ENCODE assay signal across 8 cellular contexts in the genomic region with DNA sequence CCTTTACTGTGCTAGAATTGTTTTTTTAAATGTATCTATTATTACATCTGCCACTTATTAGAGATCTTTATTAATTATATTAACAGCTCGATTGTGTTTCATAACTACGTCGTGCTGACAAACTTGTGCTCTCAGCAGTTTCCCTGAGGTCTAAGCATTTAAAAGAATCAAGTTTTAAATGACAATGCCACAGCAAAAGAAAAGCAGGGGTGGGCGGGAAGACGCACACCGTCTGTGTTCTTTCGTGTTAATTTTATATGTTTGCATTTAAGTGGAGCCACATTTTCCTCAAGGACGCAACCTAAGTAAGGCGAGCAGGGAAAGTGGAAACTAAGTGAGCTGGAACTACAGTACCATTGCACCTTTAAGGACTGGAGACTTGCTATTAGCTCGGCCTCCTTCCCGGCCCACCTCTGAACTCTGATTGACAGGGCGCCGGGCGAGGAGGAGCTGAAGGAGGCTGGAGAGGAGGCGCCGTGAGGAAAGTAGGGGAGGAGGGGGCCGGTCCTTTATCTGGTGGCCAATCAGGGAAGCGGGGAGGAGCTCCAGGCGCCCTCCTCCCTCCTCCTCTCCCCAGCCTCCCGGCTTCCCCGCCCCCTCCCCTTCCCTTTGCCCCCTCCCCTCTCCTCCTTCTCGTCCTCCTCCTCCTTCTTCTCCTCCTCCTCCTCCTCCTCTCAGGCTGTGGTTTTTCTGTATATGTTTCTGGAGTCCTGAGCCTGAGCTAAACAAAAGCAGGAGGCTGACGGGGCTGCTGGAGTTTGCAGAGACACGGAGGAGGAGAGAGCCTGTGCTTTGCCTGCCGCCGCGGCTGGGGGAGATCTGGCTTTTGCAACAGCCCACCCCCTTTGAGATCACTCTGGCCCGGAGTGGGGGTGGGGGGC. TPM values are rescaled to one million over a fixed set of nuclear protein-coding genes. Genes with fewer than 3 reads are reported as not detected.
DNase-seq lines count a peak whose midpoint lies in the region; ATAC-seq, FAIRE-seq and TF ChIP-seq lines count a peak whose summit lies in the region.

A gene (plus strand): TSS at position 724 of the 881 bp plus-strand sequence.

- no peak for TF ChIP-seq RAD21 in neural cell (conservative IDR thresholded peaks at IDR 0.05)

- peak within 1 kb of the TSS; percentile 88 for H3K4me2 ChIP-seq in neural cell (ENCODE audit: low read length)

- H4K20me1 ChIP-seq in neural cell (ENCODE audit: insufficient read depth), result no peaks in the 10 kb centered on the region

- H3K79me2 ChIP-seq in neural cell (replicated peaks; ENCODE audit: insufficient read depth, low read length), result peaks cover 39% of the 10 kb centered on the region

- TF ChIP-seq EP300 in neural cell (conservative IDR thresholded peaks at IDR 0.05; ENCODE audit: poor library complexity, severe bottlenecking), result peak; percentile 18

- H3K9me2 ChIP-seq in neural cell (ENCODE audit: insufficient read depth, low read length), result no peaks in the 10 kb centered on the region

- ATAC-seq in foreskin keratinocyte, result peak; percentile 99

- H3K27ac Mint-ChIP-seq in stimulated activated naive CD8-positive, alpha-beta T cell treated with anti-CD3 and anti-CD28 coated beads, Interleukin-15, Interleukin-2, amounts not matched to agents 100 ng/mL and 50 ng/mL, for 24 hours, result no peak within 1 kb of the TSS

- TF ChIP-seq CTCF in foreskin keratinocyte (conservative IDR thresholded peaks at IDR 0.05) (no peak), neural cell (IDR thresholded peaks at IDR 0.05; ENCODE audit: poor library complexity, severe bottlenecking) (no peak)

- no peaks in the 10 kb centered on the region for H3K9me3 Mint-ChIP-seq in stimulated activated naive CD8-positive, alpha-beta T cell treated with anti-CD3 and anti-CD28 coated beads, Interleukin-15, Interleukin-2, amounts not matched to agents 100 ng/mL and 50 ng/mL, for 24 hours

- peak within 1 kb of the TSS; percentile 75 for H3K4me3 ChIP-seq in neural cell (ENCODE audit: low read length)

- H3K27ac ChIP-seq in foreskin keratinocyte (peak within 1 kb of the TSS; percentile 75), neural cell (ENCODE audit: low read length) (peak within 1 kb of the TSS; percentile 90)

- H3K4me3 Mint-ChIP-seq in stimulated activated naive CD8-positive, alpha-beta T cell treated with anti-CD3 and anti-CD28 coated beads, Interleukin-15, Interleukin-2, amounts not matched to agents 100 ng/mL and 50 ng/mL, for 24 hours, result peak within 1 kb of the TSS; percentile 65

- H3K27me3 ChIP-seq in foreskin keratinocyte, result no peaks in the 10 kb centered on the region
- no peaks in the 10 kb centered on the region for H3K27me3 ChIP-seq in neural cell (ENCODE audit: insufficient read depth, low read depth, low read length)

- peak; percentile 69; the same call in 1 of the 2 replicates for TF ChIP-seq POLR2A in H54 (IDR thresholded peaks at IDR 0.05; ENCODE audit: low read depth, low read length)

- no peaks in the 10 kb centered on the region for H3K36me3 Mint-ChIP-seq in stimulated activated naive CD8-positive, alpha-beta T cell treated with anti-CD3 and anti-CD28 coated beads, Interleukin-15, Interleukin-2, amounts not matched to agents 100 ng/mL and 50 ng/mL, for 24 hours (ENCODE audit: low read depth)

- no peaks in the 10 kb centered on the region for H3K9me3 ChIP-seq in neural cell (ENCODE audit: low read length)

- peaks cover 41% of the 10 kb centered on the region for H3K27me3 Mint-ChIP-seq in stimulated activated naive CD8-positive, alpha-beta T cell treated with anti-CD3 and anti-CD28 coated beads, Interleukin-15, Interleukin-2, amounts not matched to agents 100 ng/mL and 50 ng/mL, for 24 hours

- no peaks in the 10 kb centered on the region for H3K36me3 ChIP-seq in neural cell (ENCODE audit: insufficient read depth, low read length)

- H3F3A ChIP-seq in neural cell (ENCODE audit: insufficient read depth, low read length, poor library complexity, severe bottlenecking), result peaks cover 5% of the 10 kb centered on the region

- H3K4me1 Mint-ChIP-seq in stimulated activated naive CD8-positive, alpha-beta T cell treated with anti-CD3 and anti-CD28 coated beads, Interleukin-15, Interleukin-2, amounts not matched to agents 100 ng/mL and 50 ng/mL, for 24 hours (ENCODE audit: low read depth), result peaks cover 12% of the 10 kb centered on the region

- DNase-seq in DMS79 treated with DMSO at 0.1 percent for 48 hours (lab: John Stamatoyannopoulos, UW) (peak; percentile 99), H54 (ENCODE audit: insufficient read length, low spot score) (peak; percentile 77), M059J (ENCODE audit: low read depth) (peak; percentile 99), SHP77 treated with DMSO at 0.1 percent for 48 hours (lab: John Stamatoyannopoulos, UW) (peak; percentile 97), foreskin keratinocyte (peak; percentile 94 to 97)
- peak; percentile 55 for DNase-seq in activated naive CD4-positive, alpha-beta T cell treated with Interleukin-2 at 50 U/mL for 16 hours

- peak; percentile 95 for FAIRE-seq in H54 (lab: Jason Lieb, UNC)

- peaks cover 31% of the 10 kb centered on the region for H3K4me1 ChIP-seq in foreskin keratinocyte

- H3K9ac ChIP-seq in neural cell (ENCODE audit: low read length), result peak within 1 kb of the TSS; percentile 88

- H2AFZ ChIP-seq in neural cell (ENCODE audit: low read depth, low read length), result no peak within 1 kb of the TSS

TF ChIP-seq in neural cell, 6 proteins besides CTCF, POLR2A, EP300 and RAD21:
- TF ChIP-seq MXI1 (conservative IDR thresholded peaks at IDR 0.05; ENCODE audit: poor library complexity, severe bottlenecking) (peak; percentile 34), TAF1 (IDR thresholded peaks at IDR 0.05; ENCODE audit: low read depth) (peak; percentile 81), SMC3 (conservative IDR thresholded peaks at IDR 0.05; ENCODE audit: poor library complexity) (peak; percentile 46), POLR2AphosphoS5 (IDR thresholded peaks at IDR 0.05) (peak; percentile 91), EZH2 (IDR thresholded peaks at IDR 0.05; ENCODE audit: borderline replicate concordance, insufficient read depth, low read length, poor library complexity, severe bottlenecking) (no peak)
- TF ChIP-seq, protein P1, sequence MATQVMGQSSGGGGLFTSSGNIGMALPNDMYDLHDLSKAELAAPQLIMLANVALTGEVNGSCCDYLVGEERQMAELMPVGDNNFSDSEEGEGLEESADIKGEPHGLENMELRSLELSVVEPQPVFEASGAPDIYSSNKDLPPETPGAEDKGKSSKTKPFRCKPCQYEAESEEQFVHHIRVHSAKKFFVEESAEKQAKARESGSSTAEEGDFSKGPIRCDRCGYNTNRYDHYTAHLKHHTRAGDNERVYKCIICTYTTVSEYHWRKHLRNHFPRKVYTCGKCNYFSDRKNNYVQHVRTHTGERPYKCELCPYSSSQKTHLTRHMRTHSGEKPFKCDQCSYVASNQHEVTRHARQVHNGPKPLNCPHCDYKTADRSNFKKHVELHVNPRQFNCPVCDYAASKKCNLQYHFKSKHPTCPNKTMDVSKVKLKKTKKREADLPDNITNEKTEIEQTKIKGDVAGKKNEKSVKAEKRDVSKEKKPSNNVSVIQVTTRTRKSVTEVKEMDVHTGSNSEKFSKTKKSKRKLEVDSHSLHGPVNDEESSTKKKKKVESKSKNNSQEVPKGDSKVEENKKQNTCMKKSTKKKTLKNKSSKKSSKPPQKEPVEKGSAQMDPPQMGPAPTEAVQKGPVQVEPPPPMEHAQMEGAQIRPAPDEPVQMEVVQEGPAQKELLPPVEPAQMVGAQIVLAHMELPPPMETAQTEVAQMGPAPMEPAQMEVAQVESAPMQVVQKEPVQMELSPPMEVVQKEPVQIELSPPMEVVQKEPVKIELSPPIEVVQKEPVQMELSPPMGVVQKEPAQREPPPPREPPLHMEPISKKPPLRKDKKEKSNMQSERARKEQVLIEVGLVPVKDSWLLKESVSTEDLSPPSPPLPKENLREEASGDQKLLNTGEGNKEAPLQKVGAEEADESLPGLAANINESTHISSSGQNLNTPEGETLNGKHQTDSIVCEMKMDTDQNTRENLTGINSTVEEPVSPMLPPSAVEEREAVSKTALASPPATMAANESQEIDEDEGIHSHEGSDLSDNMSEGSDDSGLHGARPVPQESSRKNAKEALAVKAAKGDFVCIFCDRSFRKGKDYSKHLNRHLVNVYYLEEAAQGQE (IDR thresholded peaks at IDR 0.05; ENCODE audit: borderline replicate concordance), result no peak

RNA-seq across cellular contexts. Expression of the gene that starts here (rescaled TPM):
- 20.1 and 20.2 TPM in 2 replicates for total RNA-seq in M059J (2014; rRNA removed; shearing (Covaris generic))
- 2.8 and 3.3 TPM in 2 replicates for total RNA-seq in foreskin keratinocyte
- polyA plus RNA-seq in foreskin keratinocyte (1.1 and 1.3 TPM in 2 replicates), neural cell (42.4 and 48.1 TPM in 2 replicates)
- polyA minus RNA-seq in neural cell, result 233 and 303 TPM in 2 replicates

Comparison
In these comparisons a context has a peak if more than half of its experiments do, and no peak if none do; other contexts are left out.
1. Peak in every context shown above with its lines: DNase-seq, ATAC-seq, H3K4me3 ChIP-seq and H3K27ac ChIP-seq.
2. RNA of the gene that starts here (polyA plus RNA-seq): 42.4 to 48.1 TPM in neural cell; 1.1 to 1.3 TPM in foreskin keratinocyte; every median in the first group is over 10 times any median in the second.